Comparison of ENCODE assay signal across 7 cellular contexts in the genomic region with DNA sequence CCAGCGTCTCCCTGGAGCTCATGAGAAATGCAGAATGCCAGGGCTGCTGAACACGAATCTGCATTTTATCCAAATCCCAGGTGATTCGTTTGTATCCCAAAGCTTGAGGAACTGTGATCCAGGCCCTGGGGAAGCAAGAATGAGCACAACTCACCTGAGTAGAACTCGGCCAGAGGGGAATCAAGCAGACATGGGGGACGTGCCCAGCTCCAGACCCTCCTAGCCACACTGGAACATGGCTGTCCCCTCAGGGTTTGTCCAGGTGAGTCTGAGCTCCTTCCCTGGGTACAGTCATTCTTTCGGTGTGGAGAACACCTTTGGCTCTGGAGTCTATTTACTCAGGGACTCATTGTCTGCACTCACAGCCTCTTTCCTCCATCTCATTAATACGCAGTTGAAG. TPM values are rescaled to one million over a fixed set of nuclear protein-coding genes. Genes with fewer than 3 reads are reported as not detected.
"Had no signal": no experiment of that assay in that cellular context is flagged by ENCODE, and none has a peak within 500 bp of the region (broad histone marks: within the 10 kb centered on the region; RNA-seq: fewer than 3 reads in every experiment).

No MANE protein-coding gene starts in this region.

- DNase-seq: GM23248, GOT3, H9, HCEC 1CT, IMR-90 had no signal

- H3K27ac ChIP-seq: GM23248 had no signal

- ATAC-seq: K562 had no signal

- H3K4me3 ChIP-seq: GM23248, K562 had no signal

RNA-seq across cellular contexts. Expression of a gene that starts 13.3 kb away (rescaled TPM):
- total RNA-seq: GM23248, H9, HT-29, IMR-90, K562 had no signal
- polyA plus RNA-seq: GM23248, IMR-90 had no signal
